ENCODE assay signal across 8 cellular contexts in the genomic region with DNA sequence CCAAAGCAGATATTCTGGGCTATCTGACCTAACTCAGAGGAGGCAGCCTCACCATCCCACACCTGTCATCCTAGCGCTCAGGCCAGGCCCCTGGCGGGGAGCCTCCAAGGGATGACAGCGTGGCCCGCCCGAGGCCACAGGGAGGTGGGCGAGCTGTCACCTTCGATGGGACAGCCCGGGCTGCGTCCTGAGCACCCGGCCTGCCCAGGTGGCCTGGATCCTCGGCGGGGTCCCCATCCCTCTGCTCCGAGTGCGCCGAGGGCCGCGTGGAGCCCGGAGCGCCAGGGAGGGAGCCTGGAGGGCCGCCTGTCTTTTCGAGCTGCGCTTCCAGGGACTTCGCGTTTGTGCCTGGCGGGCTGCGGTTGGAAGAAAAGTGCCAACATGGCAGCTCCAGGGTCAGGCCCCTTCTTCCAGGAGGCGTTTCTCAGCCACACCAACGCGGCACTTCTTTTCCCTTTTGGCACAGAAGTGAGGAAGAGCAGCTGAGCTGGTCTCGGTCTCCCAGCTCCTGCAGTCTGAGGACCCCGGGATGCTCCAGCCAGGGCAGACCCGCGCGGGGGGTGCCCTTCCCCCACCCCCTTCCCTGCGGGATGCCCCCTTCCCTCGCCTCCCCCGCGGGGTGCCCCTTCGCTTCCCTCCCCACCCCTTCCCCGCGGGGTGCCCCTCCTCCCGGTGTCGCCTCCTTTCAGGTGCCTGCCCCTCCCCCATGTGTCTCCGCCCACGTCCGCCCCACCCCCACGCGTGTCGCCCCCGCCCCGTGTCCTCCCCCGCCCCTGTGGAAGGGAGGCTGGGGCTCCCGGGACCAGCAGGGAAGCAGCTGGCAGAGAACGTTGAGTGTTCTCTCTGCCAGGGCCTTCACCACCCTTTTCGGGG. TPM values are rescaled to one million over a fixed set of nuclear protein-coding genes. Genes with fewer than 3 reads are reported as not detected.
DNase-seq lines count a peak whose midpoint lies in the region; ATAC-seq and TF ChIP-seq lines count a peak whose summit lies in the region.

No MANE protein-coding gene starts in this region.

- 2% methylated on average over 10 of the region's 55 CpGs; no CpG with 5 or more reads in 1 of the 2 donors for WGBS in gastroesophageal sphincter (ENCODE audit: low coverage in 1 of 2), 2 donors

- TF ChIP-seq POLR2A in gastroesophageal sphincter (IDR thresholded peaks at IDR 0.05) = no peak

- H3K9me3 ChIP-seq in MG63 (no peaks in the 10 kb centered on the region), gastroesophageal sphincter (no peaks in the 10 kb centered on the region), osteoblast (ENCODE audit: low read depth, low read length) (no peaks in the 10 kb centered on the region)

- no peaks in the 10 kb centered on the region for H3K79me2 ChIP-seq in osteoblast (ENCODE audit: insufficient read depth, low read length)

- DNase-seq in AG08395 (ENCODE audit: low spot score) (peak; percentile 46), MG63 (peak; percentile 52), osteoblast (ENCODE audit: insufficient read length, low spot score, missing footprints) (peak; percentile 89), cortex of kidney (lab: John Stamatoyannopoulos, UW) (no peak)
- DNase-seq in activated effector memory CD4-positive, alpha-beta T cell treated with anti-CD3 and anti-CD28 coated beads, Interleukin-2, amount 50 U/mL, for 16 hours = peak; percentile 82

- no peaks in the 10 kb centered on the region for H4K20me1 ChIP-seq in osteoblast (ENCODE audit: insufficient read depth, low read length)

- no peak for TF ChIP-seq EP300 in gastroesophageal sphincter (IDR thresholded peaks at IDR 0.05)

- H3K27me3 ChIP-seq in MG63 (no peaks in the 10 kb centered on the region), gastroesophageal sphincter (no peaks in the 10 kb centered on the region), osteoblast (ENCODE audit: insufficient read depth, low read length) (no peaks in the 10 kb centered on the region)

- TF ChIP-seq CTCF in gastroesophageal sphincter (IDR thresholded peaks at IDR 0.05) (peak in 1 of 4 experiments; percentile 12), osteoblast (IDR thresholded peaks at IDR 0.05; ENCODE audit: extremely low read depth, low read depth, low read length) (no peak)

- H3K4me1 ChIP-seq in gastroesophageal sphincter (peaks cover 0 to 18% (median 3%) of the 10 kb centered on the region in 3 donors), osteoblast (ENCODE audit: insufficient read depth, low read length) (peaks cover 6% of the 10 kb centered on the region)

- no peaks in the 10 kb centered on the region for H3K36me3 ChIP-seq in MG63
- H3K36me3 ChIP-seq in gastroesophageal sphincter = no peaks in the 10 kb centered on the region
- H3K36me3 ChIP-seq in osteoblast (ENCODE audit: insufficient read depth, low read length) = no peaks in the 10 kb centered on the region

- peak overlapping the region; percentile 92 for H3K4me2 ChIP-seq in osteoblast (ENCODE audit: insufficient read depth, low read length)

- ATAC-seq in GM19035 (IDR thresholded peaks at IDR 0.05; ENCODE audit: unreplicated experiment) (peak; percentile 17), gastroesophageal sphincter (peak; percentile 71), HG02884 (IDR thresholded peaks at IDR 0.05; ENCODE audit: unreplicated experiment) (no peak)

- peak overlapping the region; percentile 91 to 96 (median 94) for H3K27ac ChIP-seq in gastroesophageal sphincter
- H3K27ac ChIP-seq in osteoblast (ENCODE audit: low read depth, low read length) = peak overlapping the region; percentile 75

- peak overlapping the region; percentile 94 for H2AFZ ChIP-seq in osteoblast (ENCODE audit: low read length)

- peak overlapping the region; percentile 55 for H3K4me3 ChIP-seq in MG63
- peak overlapping the region; percentile 81 to 94 for H3K4me3 ChIP-seq in gastroesophageal sphincter
- H3K4me3 ChIP-seq in osteoblast (ENCODE audit: insufficient read depth, low read length) = peak overlapping the region; percentile 70

RNA-seq across cellular contexts. Expression of a gene that starts 42.3 kb away (rescaled TPM):
- 2.3 and 3.3 TPM in 2 replicates for total RNA-seq in MG63 (2014; rRNA removed; shearing (Covaris generic); ENCODE audit: low replicate concordance)
- under 1 TPM in 2 of 4 donors, not detected in 2; 0.04 to 0.07 TPM for total RNA-seq in gastroesophageal sphincter
- under 0.01 TPM in 2 replicates for total RNA-seq in osteoblast
